In the genomic region with DNA sequence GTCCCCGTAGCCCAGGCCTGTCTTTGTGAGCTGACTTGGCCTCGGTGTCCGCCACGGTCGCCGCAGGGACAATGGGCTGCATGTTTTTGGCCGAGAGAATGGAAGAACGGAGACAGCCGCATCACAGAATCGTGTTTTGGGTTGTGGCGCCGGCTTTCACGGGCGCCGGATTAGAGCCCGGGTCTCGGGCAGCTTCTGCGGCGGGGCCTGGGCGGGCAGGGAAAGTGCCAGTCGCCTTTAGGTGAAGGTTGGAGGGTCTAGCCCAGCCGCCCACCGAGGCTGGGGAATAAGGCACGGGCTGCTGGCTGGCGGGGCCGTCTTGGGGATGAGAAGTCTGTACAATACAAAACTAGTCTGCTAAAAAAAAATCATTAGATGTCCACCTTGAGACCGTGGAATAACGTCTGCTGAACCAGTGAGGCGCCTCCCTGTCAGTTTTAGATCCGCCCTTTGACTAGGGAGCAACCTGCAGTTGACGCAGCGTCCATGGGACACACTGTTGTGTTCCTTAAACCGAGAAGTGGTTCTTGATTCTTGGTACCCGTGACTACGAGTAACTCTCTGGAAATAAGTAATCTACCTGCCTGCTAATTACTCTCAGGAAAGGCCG, we compare ENCODE assay signal across 7 cellular contexts. TPM values are rescaled to one million over a fixed set of nuclear protein-coding genes. Genes with fewer than 3 reads are reported as not detected.
DNase-seq lines count a peak whose midpoint lies in the region; ATAC-seq and TF ChIP-seq lines count a peak whose summit lies in the region.

No MANE protein-coding gene starts in this region.

- peak; percentile 23 for ATAC-seq in GM18505 (IDR thresholded peaks at IDR 0.05; ENCODE audit: unreplicated experiment)
- peak; percentile 17 for ATAC-seq in HG02763 (IDR thresholded peaks at IDR 0.05; ENCODE audit: unreplicated experiment)
- no peak for ATAC-seq in activated B cell treated with CpG ODN at 0.5 μM for 24 hours (ENCODE audit: low read depth)

- intact Hi-C loops in activated B cell treated with CpG ODN at 0.5 μM for 24 hours (cut with micrococcal nuclease), result no loop called here
- intact Hi-C loops in lower leg skin (cut with DNase I; ENCODE audit: low total_unique reads), result no loop called here

- H3K27ac ChIP-seq in coronary artery, result peak overlapping the region; percentile 94 to 97

- no peak for TF ChIP-seq POLR2A in GM18505 (IDR thresholded peaks at IDR 0.05; ENCODE audit: borderline replicate concordance, extremely low read depth, insufficient read depth, insufficient read length)
- TF ChIP-seq POLR2A in lower leg skin (IDR thresholded peaks at IDR 0.05), result no peak

- POLR2A ChIA-PET in activated B cell treated with CpG ODN at 0.5 μM for 24 hours (lab: Charles Lee), result interaction anchor here (0.6 to 5.0 kb wide), 16 partner anchors 10 to 1402 kb away, joined by 3 to 125 read pairs (median 6); a partner anchor contains a TSS

- TF ChIP-seq CTCF in activated B cell treated with CpG ODN at 0.5 μM for 24 hours (IDR thresholded peaks at IDR 0.05) (no peak), coronary artery (IDR thresholded peaks at IDR 0.05) (no peak), lower leg skin (IDR thresholded peaks at IDR 0.05) (no peak)

- peaks cover 66% of the 10 kb centered on the region for H3K4me1 Mint-ChIP-seq in activated B cell treated with CpG ODN at 0.5 μM for 24 hours

- H3K4me3 ChIP-seq in coronary artery (peak overlapping the region; percentile 77), lower leg skin (ENCODE audit: low read depth, poor library complexity, severe bottlenecking) (peak overlapping the region; percentile 89)

- peaks cover 2% of the 10 kb centered on the region for H3K9me3 Mint-ChIP-seq in activated B cell treated with CpG ODN at 0.5 μM for 24 hours

- peak; percentile 36 for DNase-seq in NCI-H1694 treated with DMSO at 0.1 percent for 48 hours (lab: John Stamatoyannopoulos, UW)
- no peak for DNase-seq in activated B cell treated with CpG ODN at 0.5 μM for 24 hours
- peak; percentile 75 for DNase-seq in coronary artery (ENCODE audit: low spot score)
- DNase-seq in lower leg skin (ENCODE audit: low spot score in 2 of 2), result peak; percentile 32 to 84
- DNase-seq in stimulated activated CD4-positive, alpha-beta T cell treated with anti-CD3 and anti-CD28 coated beads, Interleukin-4, amount 100 ng/mL, for 48 hours (ENCODE audit: low read depth in 2 of 2), result peak; percentile 18 to 37

- WGBS in lower leg skin, 2 donors, result 0% methylated on average over 36 of the region's 36 CpGs

- peaks cover 56% of the 10 kb centered on the region for H3K36me3 Mint-ChIP-seq in activated B cell treated with CpG ODN at 0.5 μM for 24 hours (ENCODE audit: low read depth)

- CTCF ChIA-PET in activated B cell treated with CpG ODN at 0.5 μM for 24 hours (lab: Charles Lee), result interaction anchor here (0.5 to 2.6 kb wide), 5 partner anchors 45 to 75 kb away, joined by 3 to 12 read pairs (median 5); a partner anchor contains a TSS

- H3K27me3 Mint-ChIP-seq in activated B cell treated with CpG ODN at 0.5 μM for 24 hours, result no peaks in the 10 kb centered on the region

- H3K4me3 Mint-ChIP-seq in activated B cell treated with CpG ODN at 0.5 μM for 24 hours, result peak overlapping the region; percentile 98

- H3K27ac Mint-ChIP-seq in activated B cell treated with CpG ODN at 0.5 μM for 24 hours, result peak overlapping the region; percentile 99

RNA-seq across cellular contexts. Expression of a gene that starts 0.6 kb away (rescaled TPM):
- 9.0 and 9.9 TPM in 2 replicates for total RNA-seq in activated B cell treated with CpG ODN at 0.5 μM for 24 hours
- total RNA-seq in lower leg skin, result 10 to 100 TPM; 13.2 to 41.9 (median 29.7) TPM

RNA-seq across cellular contexts. Expression of a gene that starts 0.7 kb away (rescaled TPM):
- total RNA-seq in activated B cell treated with CpG ODN at 0.5 μM for 24 hours (22.1 and 26.3 TPM in 2 replicates), lower leg skin (10 to 100 TPM; 16.8 to 31.3 (median 20.3) TPM)

RNA-seq across cellular contexts. Expression of a gene that starts 44.3 kb away (rescaled TPM):
- total RNA-seq in activated B cell treated with CpG ODN at 0.5 μM for 24 hours (20.9 and 25.5 TPM in 2 replicates), lower leg skin (10 to 100 TPM; 25.6 to 37.1 (median 33.3) TPM)
